In the genomic region with DNA sequence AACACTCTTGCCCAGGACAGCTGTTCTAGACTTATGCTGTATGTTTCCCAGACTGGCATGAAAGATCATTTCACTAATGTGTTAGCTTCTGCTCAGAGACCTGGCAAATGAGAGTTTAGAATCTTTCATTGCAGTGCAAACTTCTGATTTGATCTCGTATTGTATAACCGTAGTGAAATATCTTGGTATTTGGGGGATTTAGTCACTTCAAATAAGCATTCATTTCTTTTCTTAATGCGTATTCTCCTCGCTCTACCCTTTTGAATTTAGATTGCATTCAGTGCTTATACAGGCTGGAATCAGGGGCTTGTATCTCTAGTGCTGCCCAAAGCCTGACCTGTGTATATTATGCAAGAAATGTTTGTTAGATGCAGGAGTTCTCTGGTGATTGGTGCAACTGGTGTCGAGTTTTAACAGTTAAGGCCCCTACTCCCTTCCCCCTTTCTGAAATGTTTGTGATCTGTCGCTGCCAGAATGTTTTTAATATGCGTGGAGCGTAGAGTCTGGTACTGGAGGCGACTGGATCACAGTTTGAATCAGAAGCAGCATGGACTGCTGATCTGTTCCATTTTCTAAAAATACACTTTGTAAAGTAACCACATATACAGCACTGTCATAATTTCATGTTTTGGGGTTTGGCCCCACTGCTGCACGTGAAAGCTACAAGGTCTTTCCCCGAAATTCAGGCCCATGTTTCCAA, we compare ENCODE assay signal across 1 cellular context.
A peak's percentile ranks its signal among the peaks of the same experiment; 100 is the strongest.
TF ChIP-seq lines count a peak whose summit lies in the region.

No MANE protein-coding gene starts in this region.

TF ChIP-seq in GM12878, 131 proteins besides CTCF, POLR2A, EP300 and RAD21 (continued from another document):
- TF ChIP-seq, protein P1, sequence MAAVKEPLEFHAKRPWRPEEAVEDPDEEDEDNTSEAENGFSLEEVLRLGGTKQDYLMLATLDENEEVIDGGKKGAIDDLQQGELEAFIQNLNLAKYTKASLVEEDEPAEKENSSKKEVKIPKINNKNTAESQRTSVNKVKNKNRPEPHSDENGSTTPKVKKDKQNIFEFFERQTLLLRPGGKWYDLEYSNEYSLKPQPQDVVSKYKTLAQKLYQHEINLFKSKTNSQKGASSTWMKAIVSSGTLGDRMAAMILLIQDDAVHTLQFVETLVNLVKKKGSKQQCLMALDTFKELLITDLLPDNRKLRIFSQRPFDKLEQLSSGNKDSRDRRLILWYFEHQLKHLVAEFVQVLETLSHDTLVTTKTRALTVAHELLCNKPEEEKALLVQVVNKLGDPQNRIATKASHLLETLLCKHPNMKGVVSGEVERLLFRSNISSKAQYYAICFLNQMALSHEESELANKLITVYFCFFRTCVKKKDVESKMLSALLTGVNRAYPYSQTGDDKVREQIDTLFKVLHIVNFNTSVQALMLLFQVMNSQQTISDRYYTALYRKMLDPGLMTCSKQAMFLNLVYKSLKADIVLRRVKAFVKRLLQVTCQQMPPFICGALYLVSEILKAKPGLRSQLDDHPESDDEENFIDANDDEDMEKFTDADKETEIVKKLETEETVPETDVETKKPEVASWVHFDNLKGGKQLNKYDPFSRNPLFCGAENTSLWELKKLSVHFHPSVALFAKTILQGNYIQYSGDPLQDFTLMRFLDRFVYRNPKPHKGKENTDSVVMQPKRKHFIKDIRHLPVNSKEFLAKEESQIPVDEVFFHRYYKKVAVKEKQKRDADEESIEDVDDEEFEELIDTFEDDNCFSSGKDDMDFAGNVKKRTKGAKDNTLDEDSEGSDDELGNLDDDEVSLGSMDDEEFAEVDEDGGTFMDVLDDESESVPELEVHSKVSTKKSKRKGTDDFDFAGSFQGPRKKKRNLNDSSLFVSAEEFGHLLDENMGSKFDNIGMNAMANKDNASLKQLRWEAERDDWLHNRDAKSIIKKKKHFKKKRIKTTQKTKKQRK (IDR thresholded peaks at IDR 0.05; ENCODE audit: low read depth, low read length) = no peak
- TF ChIP-seq RUNX3 (IDR thresholded peaks at IDR 0.05; ENCODE audit: low read length) = 0 out of 2 replicates have a peak, but pooled peaks have one; percentile 5
